17 cellular contexts compared by ENCODE assay signal in genomic region chr1:229116114-229116513, GRCh38.
"Had no signal": no experiment of that assay in that cellular context is flagged by ENCODE, and none has a peak within 500 bp of the region (broad histone marks: within the 10 kb centered on the region; RNA-seq: fewer than 3 reads in every experiment).

No MANE protein-coding gene starts in this region.

- ATAC-seq: effector memory CD8-positive, alpha-beta T cell; left cardiac atrium had no signal

- H2AFZ ChIP-seq: neural progenitor cell had no signal

- DNase-seq: activated CD4-positive, alpha-beta T cell treated with anti-CD3 and anti-CD28 coated beads, Interleukin-2, amount 50 U/mL, for 4 hours; activated CD4-positive, CD25-positive, alpha-beta regulatory T cell treated with anti-CD3 and anti-CD28 coated beads, Interleukin-2, amount 50 U/mL, for 72 hours; activated effector memory CD4-positive, alpha-beta T cell treated with anti-CD3 and anti-CD28 coated beads, Interleukin-2, amount 50 U/mL, for 16 hours; activated T-cell treated with anti-CD3 and anti-CD28 coated beads, Interleukin-2, amount 50 U/mL, for 24 hours; amygdala; effector memory CD8-positive, alpha-beta T cell; foreskin fibroblast; head of caudate nucleus; left cardiac atrium; small intestine had no signal

- H3K4me3 Mint-ChIP-seq: activated naive CD8-positive, alpha-beta T cell; activated T-cell treated with anti-CD3 and anti-CD28 coated beads, Interleukin-2, amount 50 U/mL, for 24 hours; brain; effector memory CD8-positive, alpha-beta T cell; neural progenitor cell; T-helper 2 cell treated with Interferon-gamma antibody and Interleukin-4, amounts not matched to agents 5 μg/mL and 100 μg/mL, for 36 hours had no signal

- H3K9me3 Mint-ChIP-seq: activated T-cell treated with anti-CD3 and anti-CD28 coated beads, Interleukin-2, amount 50 U/mL, for 24 hours; T-helper 2 cell treated with Interferon-gamma antibody and Interleukin-4, amounts not matched to agents 5 μg/mL and 100 μg/mL, for 36 hours had no signal

- H3K27ac ChIP-seq: epithelial cell of prostate, neural progenitor cell, right atrium auricular region, tibial nerve had no signal

- H3K27ac Mint-ChIP-seq: activated naive CD8-positive, alpha-beta T cell; activated T-cell treated with anti-CD3 and anti-CD28 coated beads, Interleukin-2, amount 50 U/mL, for 24 hours; effector memory CD8-positive, alpha-beta T cell; neural progenitor cell; T-helper 2 cell treated with Interferon-gamma antibody and Interleukin-4, amounts not matched to agents 5 μg/mL and 100 μg/mL, for 36 hours had no signal

- H3K9me3 ChIP-seq: right atrium auricular region, tibial nerve had no signal

- H3K27me3 ChIP-seq: neural progenitor cell, right atrium auricular region, tibial nerve had no signal

- H3K36me3 ChIP-seq: neural progenitor cell, right atrium auricular region, tibial nerve had no signal

- H3K4me2 ChIP-seq: neural progenitor cell had no signal

- H3K36me3 Mint-ChIP-seq: activated naive CD8-positive, alpha-beta T cell; brain; neural progenitor cell had no signal

- H3K4me1 ChIP-seq: neural progenitor cell had no signal

- H3K9ac ChIP-seq: neural progenitor cell had no signal

- H3K4me3 ChIP-seq: neural progenitor cell, right atrium auricular region, tibial nerve had no signal

- H3K27me3 Mint-ChIP-seq: activated naive CD8-positive, alpha-beta T cell; activated T-cell treated with anti-CD3 and anti-CD28 coated beads, Interleukin-2, amount 50 U/mL, for 24 hours; brain; effector memory CD8-positive, alpha-beta T cell had no signal
